ENCODE assay signal across 10 cellular contexts in genomic region chr2:47300609-47301276, GRCh38.
DNase-seq lines count a peak whose midpoint lies in the region; ATAC-seq and TF ChIP-seq lines count a peak whose summit lies in the region.
"Had no signal": no experiment of that assay in that cellular context is flagged by ENCODE, and none has a peak within 500 bp of the region (broad histone marks: within the 10 kb centered on the region; RNA-seq: fewer than 3 reads in every experiment).

No MANE protein-coding gene starts in this region.

- H3K27me3 Mint-ChIP-seq in CD8-positive, alpha-beta memory T cell, result peaks cover under 1 to 32% of the 10 kb centered on the region in 2 donors

- no peaks in the 10 kb centered on the region for H3K9me2 ChIP-seq in Loucy (replicated peaks; ENCODE audit: low read depth, low read length)

- H3F3A ChIP-seq in Loucy (ENCODE audit: low read depth), result no peaks in the 10 kb centered on the region

- H3K27me3 ChIP-seq in Loucy (ENCODE audit: insufficient read depth, low read length, poor library complexity, severe bottlenecking), result no peaks in the 10 kb centered on the region
- H3K27me3 ChIP-seq in lung (ENCODE audit: control insufficient read depth, insufficient read depth), result no peaks in the 10 kb centered on the region
- H3K27me3 ChIP-seq in CD8-positive, alpha-beta memory T cell (ENCODE audit: insufficient read depth, low read length, poor library complexity, severe bottlenecking), result no peaks in the 10 kb centered on the region

- peak; percentile 79 for ATAC-seq in GM18505 (IDR thresholded peaks at IDR 0.05; ENCODE audit: unreplicated experiment)
- peak; percentile 79 for ATAC-seq in GM21786 (IDR thresholded peaks at IDR 0.05; ENCODE audit: unreplicated experiment)
- ATAC-seq in lung (ENCODE audit: insufficient read depth, low FRiP score), result peak; percentile 64
- ATAC-seq: PC-3 had no signal

- no peak overlapping the region for H3K27ac ChIP-seq in lung (ENCODE audit: low read depth in 1 of 2, low read length in 1 of 2)
- H3K27ac ChIP-seq in CD8-positive, alpha-beta memory T cell (ENCODE audit: low read depth, low read length), result no peak overlapping the region

- no peak overlapping the region for H3K27ac Mint-ChIP-seq in CD8-positive, alpha-beta memory T cell

- peak overlapping the region in 1 of 7 donors; percentile 15 for H3K4me3 Mint-ChIP-seq in CD8-positive, alpha-beta memory T cell

- peak overlapping the region; percentile 62 for H2AFZ ChIP-seq in Loucy (ENCODE audit: low read length)

- H4K20me1 ChIP-seq in Loucy (ENCODE audit: insufficient read depth, low read length, poor library complexity, severe bottlenecking), result no peaks in the 10 kb centered on the region

- no peaks in the 10 kb centered on the region for H3K79me2 ChIP-seq in Loucy (ENCODE audit: insufficient read depth, low read length)

- no peaks in the 10 kb centered on the region for H3K36me3 Mint-ChIP-seq in CD8-positive, alpha-beta memory T cell

- H3K4me1 ChIP-seq in Loucy (ENCODE audit: insufficient read depth, low read length, poor library complexity, severe bottlenecking) (peaks cover 16% of the 10 kb centered on the region), lung (ENCODE audit: control insufficient read depth in 2 of 2, insufficient read depth in 2 of 2, low read length in 2 of 2) (no peaks in the 10 kb centered on the region)
- no peaks in the 10 kb centered on the region for H3K4me1 ChIP-seq in CD8-positive, alpha-beta memory T cell (ENCODE audit: insufficient read depth, low read length)

- DNase-seq in lung (ENCODE audit: low spot score) (no peak), NCI-H774 (lab: John Stamatoyannopoulos, UW) (no peak)
- no peak for DNase-seq in CD8-positive, alpha-beta memory T cell
- no peak for DNase-seq in activated effector memory CD4-positive, alpha-beta T cell treated with anti-CD3 and anti-CD28 coated beads, Interleukin-2, amount 50 U/mL, for 16 hours
- no peak for DNase-seq in activated CD4-positive, alpha-beta T cell treated with anti-CD3 and anti-CD28 coated beads, Interleukin-2, amount 50 U/mL, for 48 hours
- DNase-seq: amniotic stem cell, PC-3 had no signal

- H3K4me1 Mint-ChIP-seq in CD8-positive, alpha-beta memory T cell, result peaks cover 8 to 14% (median 13%) of the 10 kb centered on the region in 3 donors

- H3K36me3 ChIP-seq in Loucy (ENCODE audit: insufficient read depth, low read length), result no peaks in the 10 kb centered on the region
- H3K36me3 ChIP-seq in lung (ENCODE audit: control insufficient read depth in 2 of 2, insufficient read depth in 2 of 2, low read length in 2 of 2), result no peaks in the 10 kb centered on the region
- no peaks in the 10 kb centered on the region for H3K36me3 ChIP-seq in CD8-positive, alpha-beta memory T cell (ENCODE audit: insufficient read depth, low read length)

- H3K9me3 Mint-ChIP-seq in CD8-positive, alpha-beta memory T cell, result no peaks in the 10 kb centered on the region

- 29 to 68% methylated on average over 3 of the region's 3 CpGs for WGBS in lung, 2 donors

- peak overlapping the region; percentile 43 for H3K4me2 ChIP-seq in Loucy (ENCODE audit: low read depth, low read length, poor library complexity, severe bottlenecking)

- H3K9me3 ChIP-seq in Loucy (ENCODE audit: insufficient read depth, low read depth, low read length) (no peaks in the 10 kb centered on the region), lung (ENCODE audit: control insufficient read depth in 2 of 2, insufficient read depth in 1 of 2, low read length in 1 of 2) (no peaks in the 10 kb centered on the region)
- no peaks in the 10 kb centered on the region for H3K9me3 ChIP-seq in CD8-positive, alpha-beta memory T cell (ENCODE audit: low read length)

- POLR2A ChIA-PET in CD8-positive, alpha-beta memory T cell (lab: Charles Lee), result no interaction called here

- H3K9ac ChIP-seq in Loucy (ENCODE audit: low read depth, low read length, poor library complexity, severe bottlenecking), result no peak overlapping the region

- H3K4me3 ChIP-seq in Loucy (ENCODE audit: low read length, poor library complexity, severe bottlenecking) (peak overlapping the region; percentile 8), lung (no peak overlapping the region)
- H3K4me3 ChIP-seq in CD8-positive, alpha-beta memory T cell (ENCODE audit: low read length), result no peak overlapping the region

- TF ChIP-seq CTCF in Loucy (conservative IDR thresholded peaks at IDR 0.05; ENCODE audit: low read length) (no peak), lung (IDR thresholded peaks at IDR 0.05; ENCODE audit: control extremely low read depth, extremely low read depth) (no peak)

- CTCF ChIA-PET in CD8-positive, alpha-beta memory T cell (lab: Charles Lee), result interaction anchor here (1.1 kb wide), 2 partner anchors 8 to 382 kb away, joined by 3 read pairs; no protein-coding TSS in a partner anchor

- no peak for TF ChIP-seq POLR2A in GM18505 (IDR thresholded peaks at IDR 0.05; ENCODE audit: borderline replicate concordance, extremely low read depth, insufficient read depth, insufficient read length)
